8 cellular contexts compared by ENCODE assay signal in genomic region chr10:3172081-3172445, GRCh38. TPM values are rescaled to one million over a fixed set of nuclear protein-coding genes. Genes with fewer than 3 reads are reported as not detected.
DNase-seq lines count a peak whose midpoint lies in the region; ATAC-seq, FAIRE-seq and TF ChIP-seq lines count a peak whose summit lies in the region.

No MANE protein-coding gene starts in this region.

- H3K9me3 ChIP-seq in mammary epithelial cell (replicated peaks; ENCODE audit: insufficient read depth, low read length): no peaks in the 10 kb centered on the region

- ATAC-seq in left lobe of liver: peak; percentile 4
- no peak for ATAC-seq in HG02623 (IDR thresholded peaks at IDR 0.05; ENCODE audit: unreplicated experiment)

- intact Hi-C loops in mammary epithelial cell (cut with micrococcal nuclease): no loop called here

- peak overlapping the region; percentile 94 for H3K4me2 ChIP-seq in mammary epithelial cell (ENCODE audit: insufficient read depth, low read depth, low read length)

- H3K27me3 ChIP-seq in mammary epithelial cell (ENCODE audit: insufficient read depth, low read length): no peaks in the 10 kb centered on the region

- H3K27ac ChIP-seq in mammary epithelial cell (ENCODE audit: insufficient read depth, low read depth, low read length): peak overlapping the region; percentile 90

- under 1% methylated on average over 15 of the region's 21 CpGs for WGBS in mammary epithelial cell (ENCODE audit: low coverage, missing lambda C conversion rate)

- peaks cover 20% of the 10 kb centered on the region for H3K36me3 ChIP-seq in mammary epithelial cell (ENCODE audit: insufficient read depth, low read length)

- peaks cover 50% of the 10 kb centered on the region for H3K79me2 ChIP-seq in mammary epithelial cell (ENCODE audit: insufficient read depth, low read length)

- dilution Hi-C loops in mammary epithelial cell (cut with HindIII; ENCODE audit: low sequenced_read_pairs): no loop called here

- DNase-seq in NCI-H146 (lab: John Stamatoyannopoulos, UW) (peak; percentile 71), NCI-H146 treated with DMSO at 0.1 percent for 48 hours (lab: John Stamatoyannopoulos, UW; ENCODE audit: unreplicated experiment) (no peak), OCI-M1 (lab: John Stamatoyannopoulos, UW) (peak; percentile 67), mammary epithelial cell (peak; percentile 78), left lobe of liver (ENCODE audit: low spot score) (no peak), D721Med (ENCODE audit: insufficient read length, low spot score) (no peak)
- DNase-seq in stimulated activated CD4-positive, alpha-beta T cell treated with anti-CD3 and anti-CD28 coated beads, TNF-alpha, amount 100 ng/mL, for 1 hour (ENCODE audit: low read depth in 3 of 3, low spot score in 1 of 3): peak in 2 of 3 donors; percentile 7 to 16

- no peaks in the 10 kb centered on the region for H4K20me1 ChIP-seq in mammary epithelial cell (ENCODE audit: insufficient read depth, low read length)

- CTCF ChIA-PET in mammary epithelial cell (lab: Charles Lee; ENCODE audit: low non-redundant PET): no interaction called here

- no TSS peak for BruUV-seq in mammary epithelial cell (replicated peaks; lab: Mats Ljungman, UMichigan)

- H3K4me1 ChIP-seq in mammary epithelial cell (ENCODE audit: insufficient read depth, low read length): peaks cover 9% of the 10 kb centered on the region

- in situ Hi-C loops in mammary epithelial cell (cut with MboI; ENCODE audit: low sequenced_read_pairs in 2 of 2): no loop called here

- TF ChIP-seq CTCF in mammary epithelial cell (conservative IDR thresholded peaks at IDR 0.05 in 1 of 2, IDR thresholded peaks at IDR 0.05 in 1 of 2; ENCODE audit: extremely low read depth in 1 of 2, insufficient read depth in 1 of 2, low read depth in 1 of 2, low read length in 2 of 2): no peak
- no peak for TF ChIP-seq CTCF in D721Med (IDR thresholded peaks at IDR 0.05; ENCODE audit: insufficient read depth, missing control alignments)

- H3K9ac ChIP-seq in mammary epithelial cell (ENCODE audit: insufficient read depth, low read length): peak overlapping the region; percentile 95

- peak overlapping the region; percentile 85 for H2AFZ ChIP-seq in mammary epithelial cell (ENCODE audit: low read depth, low read length)

- H3K4me3 ChIP-seq in mammary epithelial cell (replicated peaks in 1 of 3; ENCODE audit: insufficient read depth in 1 of 3, low read depth in 2 of 3, low read length in 3 of 3): peak overlapping the region; percentile 84 to 100 (median 93)

- FAIRE-seq in D721Med (lab: Jason Lieb, UNC): no peak

RNA-seq across cellular contexts. Expression of gene PITRM1, which starts 0.5 kb away (rescaled TPM):
- total RNA-seq in mammary epithelial cell (100 to 1,000 TPM in 1 of 2 donors, 10 to 100 TPM in 1; 99.0 to 127 TPM), left lobe of liver (37.9 TPM)
- 71.5 TPM for polyA plus RNA-seq in mammary epithelial cell
- 118 TPM for polyA minus RNA-seq in mammary epithelial cell

Comparison
In these comparisons a context has a peak if more than half of its experiments do, and no peak if none do; other contexts are left out.
1. DNase-seq: peak in NCI-H146 (single experiment), OCI-M1 (single experiment), mammary epithelial cell (single experiment) and stimulated activated CD4-positive, alpha-beta T cell treated with anti-CD3 and anti-CD28 coated beads, TNF-alpha, amount 100 ng/mL, for 1 hour (2 of 3); none in NCI-H146 treated with DMSO at 0.1 percent for 48 hours (single experiment), left lobe of liver (single experiment) and D721Med (single experiment).